ENCODE assay signal across 9 cellular contexts in the genomic region with DNA sequence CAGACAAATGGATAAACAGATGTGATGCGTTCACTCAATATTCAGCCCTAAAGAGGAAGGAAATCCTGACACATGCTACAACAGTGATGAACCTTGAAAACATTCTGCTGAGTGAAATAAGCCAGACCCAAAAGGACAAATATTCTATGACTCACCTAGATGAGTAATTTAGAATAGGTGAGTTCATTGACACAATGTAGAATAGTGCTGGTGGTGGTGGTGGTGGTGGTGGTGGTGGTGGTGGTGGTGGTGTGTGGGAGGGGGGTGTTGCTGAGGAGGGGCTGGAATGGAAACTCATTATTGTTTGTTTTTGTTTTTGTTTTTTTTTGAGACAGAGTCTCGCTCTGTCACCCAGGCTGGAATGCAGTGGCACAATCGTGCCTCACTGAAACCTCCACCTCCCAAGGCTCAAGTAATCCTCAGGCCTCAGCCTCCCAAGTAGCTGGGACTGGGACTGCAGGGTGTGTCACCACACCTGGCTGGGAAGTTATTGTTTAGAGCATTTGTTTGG.
A peak's percentile ranks its signal among the peaks of the same experiment; 100 is the strongest.
DNase-seq lines count a peak whose midpoint lies in the region; ATAC-seq, FAIRE-seq and TF ChIP-seq lines count a peak whose summit lies in the region.
"Had no signal": no experiment of that assay in that cellular context is flagged by ENCODE, and none has a peak within 500 bp of the region (broad histone marks: within the 10 kb centered on the region; RNA-seq: fewer than 3 reads in every experiment).

No MANE protein-coding gene starts in this region.

- no peak for TF ChIP-seq POLR2A in H54 (IDR thresholded peaks at IDR 0.05; ENCODE audit: low read depth, low read length)

- ATAC-seq in activated CD4-positive, CD25-positive, alpha-beta regulatory T cell treated with anti-CD3 and anti-CD28 coated beads, Interleukin-2, amount 50 U/mL, for 24 hours: peak; percentile 98 to 99
- ATAC-seq in HG02623 (IDR thresholded peaks at IDR 0.05; ENCODE audit: unreplicated experiment): no peak
- ATAC-seq in GM21367 (IDR thresholded peaks at IDR 0.05; ENCODE audit: unreplicated experiment): no peak

- peak; percentile 44 for DNase-seq in H54 (ENCODE audit: insufficient read length, low spot score)
- peak; percentile 64 for DNase-seq in epithelial cell of prostate (ENCODE audit: low read depth, low spot score)
- peak; percentile 51 to 54 for DNase-seq in stimulated activated CD4-positive, alpha-beta T cell treated with anti-CD3 and anti-CD28 coated beads, Interleukin-2, amount 100 ng/mL, for 24 hours
- no peak for DNase-seq in NCI-H2029 treated with DMSO at 0.1 percent for 48 hours (lab: John Stamatoyannopoulos, UW)
- no peak for DNase-seq in OCI-M2 (lab: John Stamatoyannopoulos, UW; ENCODE audit: unreplicated experiment)

- H3K27ac ChIP-seq in epithelial cell of prostate: peak overlapping the region; percentile 82

- FAIRE-seq in H54 (lab: Jason Lieb, UNC): no peak
- FAIRE-seq: GM12892 had no signal

Comparison
In these comparisons a context has a peak if more than half of its experiments do, and no peak if none do; other contexts are left out.
1. DNase-seq: peak in H54 (single experiment), epithelial cell of prostate (single experiment) and stimulated activated CD4-positive, alpha-beta T cell treated with anti-CD3 and anti-CD28 coated beads, Interleukin-2, amount 100 ng/mL, for 24 hours (2 of 2); none in NCI-H2029 treated with DMSO at 0.1 percent for 48 hours (single experiment) and OCI-M2 (single experiment).
2. ATAC-seq: peak in activated CD4-positive, CD25-positive, alpha-beta regulatory T cell treated with anti-CD3 and anti-CD28 coated beads, Interleukin-2, amount 50 U/mL, for 24 hours (2 of 2); none in HG02623 (single experiment) and GM21367 (single experiment).